1 cellular context compared by ENCODE assay signal in the genomic region with DNA sequence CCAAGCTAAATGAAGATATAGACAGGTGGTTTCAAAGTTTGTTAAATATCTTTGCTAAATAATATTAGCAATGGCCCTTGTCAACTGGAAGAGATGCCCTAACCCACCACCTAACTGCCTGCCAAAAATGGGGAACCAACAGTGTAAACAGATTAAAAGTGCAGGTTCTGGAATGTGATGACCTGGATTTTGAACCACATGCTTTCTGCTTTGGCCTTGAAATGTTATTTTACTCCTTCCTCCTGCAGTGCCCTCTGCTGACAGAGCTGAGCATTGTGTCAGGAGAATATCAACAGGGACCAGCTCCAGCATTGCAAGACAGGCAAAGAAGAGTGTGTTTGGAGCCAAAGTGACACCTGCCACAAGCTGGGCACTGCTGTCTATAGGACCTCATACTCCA.
TF ChIP-seq lines count a peak whose summit lies in the region.

No MANE protein-coding gene starts in this region.

TF ChIP-seq in liver, 16 proteins besides CTCF, POLR2A, EP300 and RAD21 (continued from another document):
- TF ChIP-seq, protein P1, sequence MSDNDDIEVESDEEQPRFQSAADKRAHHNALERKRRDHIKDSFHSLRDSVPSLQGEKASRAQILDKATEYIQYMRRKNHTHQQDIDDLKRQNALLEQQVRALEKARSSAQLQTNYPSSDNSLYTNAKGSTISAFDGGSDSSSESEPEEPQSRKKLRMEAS (IDR thresholded peaks at IDR 0.05), result no peak
- TF ChIP-seq FOXA1 (IDR thresholded peaks at IDR 0.05) (no peak), JUND (IDR thresholded peaks at IDR 0.05) (no peak)
- TF ChIP-seq, protein P2, sequence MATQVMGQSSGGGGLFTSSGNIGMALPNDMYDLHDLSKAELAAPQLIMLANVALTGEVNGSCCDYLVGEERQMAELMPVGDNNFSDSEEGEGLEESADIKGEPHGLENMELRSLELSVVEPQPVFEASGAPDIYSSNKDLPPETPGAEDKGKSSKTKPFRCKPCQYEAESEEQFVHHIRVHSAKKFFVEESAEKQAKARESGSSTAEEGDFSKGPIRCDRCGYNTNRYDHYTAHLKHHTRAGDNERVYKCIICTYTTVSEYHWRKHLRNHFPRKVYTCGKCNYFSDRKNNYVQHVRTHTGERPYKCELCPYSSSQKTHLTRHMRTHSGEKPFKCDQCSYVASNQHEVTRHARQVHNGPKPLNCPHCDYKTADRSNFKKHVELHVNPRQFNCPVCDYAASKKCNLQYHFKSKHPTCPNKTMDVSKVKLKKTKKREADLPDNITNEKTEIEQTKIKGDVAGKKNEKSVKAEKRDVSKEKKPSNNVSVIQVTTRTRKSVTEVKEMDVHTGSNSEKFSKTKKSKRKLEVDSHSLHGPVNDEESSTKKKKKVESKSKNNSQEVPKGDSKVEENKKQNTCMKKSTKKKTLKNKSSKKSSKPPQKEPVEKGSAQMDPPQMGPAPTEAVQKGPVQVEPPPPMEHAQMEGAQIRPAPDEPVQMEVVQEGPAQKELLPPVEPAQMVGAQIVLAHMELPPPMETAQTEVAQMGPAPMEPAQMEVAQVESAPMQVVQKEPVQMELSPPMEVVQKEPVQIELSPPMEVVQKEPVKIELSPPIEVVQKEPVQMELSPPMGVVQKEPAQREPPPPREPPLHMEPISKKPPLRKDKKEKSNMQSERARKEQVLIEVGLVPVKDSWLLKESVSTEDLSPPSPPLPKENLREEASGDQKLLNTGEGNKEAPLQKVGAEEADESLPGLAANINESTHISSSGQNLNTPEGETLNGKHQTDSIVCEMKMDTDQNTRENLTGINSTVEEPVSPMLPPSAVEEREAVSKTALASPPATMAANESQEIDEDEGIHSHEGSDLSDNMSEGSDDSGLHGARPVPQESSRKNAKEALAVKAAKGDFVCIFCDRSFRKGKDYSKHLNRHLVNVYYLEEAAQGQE (IDR thresholded peaks at IDR 0.05), result no peak
TF ChIP-seq in liver: peak in this region for 0.
